In genomic region chrX:79153348-79153747, GRCh38 we compare ENCODE assay signal across 11 cellular contexts. TPM values are rescaled to one million over a fixed set of nuclear protein-coding genes. Genes with fewer than 3 reads are reported as not detected.
A peak's percentile ranks its signal among the peaks of the same experiment; 100 is the strongest.
DNase-seq lines count a peak whose midpoint lies in the region; ATAC-seq and TF ChIP-seq lines count a peak whose summit lies in the region.
"Had no signal": no experiment of that assay in that cellular context is flagged by ENCODE, and none has a peak within 500 bp of the region (broad histone marks: within the 10 kb centered on the region; RNA-seq: fewer than 3 reads in every experiment).

No MANE protein-coding gene starts in this region.

- no peak for TF ChIP-seq POLR2A in GM18505 (IDR thresholded peaks at IDR 0.05; ENCODE audit: borderline replicate concordance, extremely low read depth, insufficient read depth, insufficient read length)

- TF ChIP-seq CTCF in heart right ventricle (IDR thresholded peaks at IDR 0.05), result no peak

- 74% methylated on average over 3 of the region's 3 CpGs for WGBS in heart right ventricle, 2 donors

- H3K27me3 ChIP-seq in effector memory CD4-positive, alpha-beta T cell (replicated peaks; ENCODE audit: control insufficient read depth, insufficient read depth, low read length, poor library complexity, severe bottlenecking), result no peaks in the 10 kb centered on the region
- H3K27me3 ChIP-seq in heart right ventricle, result peaks cover 0 to 6% (median 0%) of the 10 kb centered on the region in 7 donors

- ATAC-seq in GM18505 (IDR thresholded peaks at IDR 0.05; ENCODE audit: unreplicated experiment) (peak; percentile 69), GM21390 (IDR thresholded peaks at IDR 0.05; ENCODE audit: unreplicated experiment) (peak; percentile 66), HG03460 (IDR thresholded peaks at IDR 0.05; ENCODE audit: unreplicated experiment) (peak; percentile 69), heart right ventricle (no peak)

- H3K27ac ChIP-seq in effector memory CD4-positive, alpha-beta T cell (ENCODE audit: insufficient read depth, low read length, poor library complexity, severe bottlenecking), result peak overlapping the region; percentile 60
- peak overlapping the region in 1 of 10 donors; percentile 37 for H3K27ac ChIP-seq in heart right ventricle
- H3K27ac ChIP-seq: epithelial cell of prostate had no signal

- intact Hi-C loops in heart right ventricle (cut with DNase I), result loop anchor here in 1 of 10 donors (10.0 kb wide), 1 partner anchor 49 kb away; no protein-coding TSS in a partner anchor

- no peaks in the 10 kb centered on the region for H3K9me3 ChIP-seq in effector memory CD4-positive, alpha-beta T cell (ENCODE audit: control insufficient read depth, low read length)
- no peaks in the 10 kb centered on the region for H3K9me3 ChIP-seq in heart right ventricle

- H3K36me3 ChIP-seq in effector memory CD4-positive, alpha-beta T cell (ENCODE audit: control insufficient read depth, insufficient read depth, low read length), result no peaks in the 10 kb centered on the region
- no peaks in the 10 kb centered on the region for H3K36me3 ChIP-seq in heart right ventricle

- no peak for DNase-seq in effector memory CD4-positive, alpha-beta T cell
- no peak for DNase-seq in superior temporal gyrus (ENCODE audit: extremely low spot score)
- no peak for DNase-seq in heart right ventricle
- no peak for DNase-seq in A172 (ENCODE audit: low spot score)
- DNase-seq: activated CD4-positive, alpha-beta T cell treated with anti-CD3 and anti-CD28 coated beads for 1 hour; DMS153 had no signal

- H3K4me1 ChIP-seq in effector memory CD4-positive, alpha-beta T cell (ENCODE audit: control insufficient read depth, insufficient read depth, low read length, poor library complexity, severe bottlenecking), result peaks cover 19% of the 10 kb centered on the region
- H3K4me1 ChIP-seq in heart right ventricle, result no peaks in the 10 kb centered on the region

- peak overlapping the region; percentile 19 for H3K4me3 ChIP-seq in effector memory CD4-positive, alpha-beta T cell (ENCODE audit: insufficient read depth, low read depth, low read length, poor library complexity, severe bottlenecking)
- no peak overlapping the region for H3K4me3 ChIP-seq in heart right ventricle
- H3K4me3 ChIP-seq: skin epidermis had no signal

RNA-seq across cellular contexts. Expression of gene GPR174, which starts 8.9 kb away (rescaled TPM):
- 1 to 10 TPM in 1 of 10 donors, under 1 TPM in 9; 0.07 to 2.8 (median 0.22) TPM for total RNA-seq in heart right ventricle
- under 1 TPM; 0.03 to 0.07 TPM for polyA plus RNA-seq in heart right ventricle
- not detected in 2 replicates for total RNA-seq in A172 (2014; rRNA removed; shearing (Covaris generic))

Comparison
In these comparisons a context has a peak if more than half of its experiments do, and no peak if none do; other contexts are left out.
1. ATAC-seq: peak in GM18505 (single experiment), GM21390 (single experiment) and HG03460 (single experiment); none in heart right ventricle (0 of 8).